In genomic region chr1:93078935-93079654, GRCh38 we compare ENCODE assay signal across 1 cellular context.
TF ChIP-seq lines count a peak whose summit lies in the region.

TSS of gene MTF2 (plus strand) at chr1:93079283. CDS start at chr1:93079527, 244 bp downstream.

TF ChIP-seq in K562, 482 proteins besides CTCF, POLR2A, EP300 and RAD21 (continued from another document and continues in another):
- no peak for TF ChIP-seq ZNF174 (CRISPR knock-in tag; IDR thresholded peaks at IDR 0.05)
- TF ChIP-seq TARDBP (IDR thresholded peaks at IDR 0.05), result peak; percentile 86; the same call in 1 of the 2 replicates
- no peak for TF ChIP-seq SAFB (IDR thresholded peaks at IDR 0.05; ENCODE audit: borderline replicate concordance, low read depth, low read length)
- TF ChIP-seq POLR2AphosphoS2 (IDR thresholded peaks at IDR 0.05; ENCODE audit: low read length), result peak; percentile 69; the same call in 1 of the 2 replicates
- no peak for TF ChIP-seq BRF1 (IDR thresholded peaks at IDR 0.05; ENCODE audit: borderline replicate concordance, extremely low read depth, insufficient read length)
- TF ChIP-seq NFRKB (IDR thresholded peaks at IDR 0.05; ENCODE audit: low read depth), result peak; percentile 95
- TF ChIP-seq EGR1 (conservative IDR thresholded peaks at IDR 0.05), result peak; percentile 31
- no peak for TF ChIP-seq ZBTB5 (IDR thresholded peaks at IDR 0.05)
- TF ChIP-seq NR4A1 (CRISPR knock-in tag; IDR thresholded peaks at IDR 0.05), result no peak
- TF ChIP-seq NR4A1 (tag; IDR thresholded peaks at IDR 0.05), result 0 out of 2 replicates have a peak, but pooled peaks have one; percentile 71
- TF ChIP-seq CCNT2 (IDR thresholded peaks at IDR 0.05; ENCODE audit: borderline replicate concordance, extremely low read depth, insufficient read length, low read depth, low read length), result peak; percentile 98
- TF ChIP-seq MAFG (tag; conservative IDR thresholded peaks at IDR 0.05), result no peak
- TF ChIP-seq, protein P1, sequence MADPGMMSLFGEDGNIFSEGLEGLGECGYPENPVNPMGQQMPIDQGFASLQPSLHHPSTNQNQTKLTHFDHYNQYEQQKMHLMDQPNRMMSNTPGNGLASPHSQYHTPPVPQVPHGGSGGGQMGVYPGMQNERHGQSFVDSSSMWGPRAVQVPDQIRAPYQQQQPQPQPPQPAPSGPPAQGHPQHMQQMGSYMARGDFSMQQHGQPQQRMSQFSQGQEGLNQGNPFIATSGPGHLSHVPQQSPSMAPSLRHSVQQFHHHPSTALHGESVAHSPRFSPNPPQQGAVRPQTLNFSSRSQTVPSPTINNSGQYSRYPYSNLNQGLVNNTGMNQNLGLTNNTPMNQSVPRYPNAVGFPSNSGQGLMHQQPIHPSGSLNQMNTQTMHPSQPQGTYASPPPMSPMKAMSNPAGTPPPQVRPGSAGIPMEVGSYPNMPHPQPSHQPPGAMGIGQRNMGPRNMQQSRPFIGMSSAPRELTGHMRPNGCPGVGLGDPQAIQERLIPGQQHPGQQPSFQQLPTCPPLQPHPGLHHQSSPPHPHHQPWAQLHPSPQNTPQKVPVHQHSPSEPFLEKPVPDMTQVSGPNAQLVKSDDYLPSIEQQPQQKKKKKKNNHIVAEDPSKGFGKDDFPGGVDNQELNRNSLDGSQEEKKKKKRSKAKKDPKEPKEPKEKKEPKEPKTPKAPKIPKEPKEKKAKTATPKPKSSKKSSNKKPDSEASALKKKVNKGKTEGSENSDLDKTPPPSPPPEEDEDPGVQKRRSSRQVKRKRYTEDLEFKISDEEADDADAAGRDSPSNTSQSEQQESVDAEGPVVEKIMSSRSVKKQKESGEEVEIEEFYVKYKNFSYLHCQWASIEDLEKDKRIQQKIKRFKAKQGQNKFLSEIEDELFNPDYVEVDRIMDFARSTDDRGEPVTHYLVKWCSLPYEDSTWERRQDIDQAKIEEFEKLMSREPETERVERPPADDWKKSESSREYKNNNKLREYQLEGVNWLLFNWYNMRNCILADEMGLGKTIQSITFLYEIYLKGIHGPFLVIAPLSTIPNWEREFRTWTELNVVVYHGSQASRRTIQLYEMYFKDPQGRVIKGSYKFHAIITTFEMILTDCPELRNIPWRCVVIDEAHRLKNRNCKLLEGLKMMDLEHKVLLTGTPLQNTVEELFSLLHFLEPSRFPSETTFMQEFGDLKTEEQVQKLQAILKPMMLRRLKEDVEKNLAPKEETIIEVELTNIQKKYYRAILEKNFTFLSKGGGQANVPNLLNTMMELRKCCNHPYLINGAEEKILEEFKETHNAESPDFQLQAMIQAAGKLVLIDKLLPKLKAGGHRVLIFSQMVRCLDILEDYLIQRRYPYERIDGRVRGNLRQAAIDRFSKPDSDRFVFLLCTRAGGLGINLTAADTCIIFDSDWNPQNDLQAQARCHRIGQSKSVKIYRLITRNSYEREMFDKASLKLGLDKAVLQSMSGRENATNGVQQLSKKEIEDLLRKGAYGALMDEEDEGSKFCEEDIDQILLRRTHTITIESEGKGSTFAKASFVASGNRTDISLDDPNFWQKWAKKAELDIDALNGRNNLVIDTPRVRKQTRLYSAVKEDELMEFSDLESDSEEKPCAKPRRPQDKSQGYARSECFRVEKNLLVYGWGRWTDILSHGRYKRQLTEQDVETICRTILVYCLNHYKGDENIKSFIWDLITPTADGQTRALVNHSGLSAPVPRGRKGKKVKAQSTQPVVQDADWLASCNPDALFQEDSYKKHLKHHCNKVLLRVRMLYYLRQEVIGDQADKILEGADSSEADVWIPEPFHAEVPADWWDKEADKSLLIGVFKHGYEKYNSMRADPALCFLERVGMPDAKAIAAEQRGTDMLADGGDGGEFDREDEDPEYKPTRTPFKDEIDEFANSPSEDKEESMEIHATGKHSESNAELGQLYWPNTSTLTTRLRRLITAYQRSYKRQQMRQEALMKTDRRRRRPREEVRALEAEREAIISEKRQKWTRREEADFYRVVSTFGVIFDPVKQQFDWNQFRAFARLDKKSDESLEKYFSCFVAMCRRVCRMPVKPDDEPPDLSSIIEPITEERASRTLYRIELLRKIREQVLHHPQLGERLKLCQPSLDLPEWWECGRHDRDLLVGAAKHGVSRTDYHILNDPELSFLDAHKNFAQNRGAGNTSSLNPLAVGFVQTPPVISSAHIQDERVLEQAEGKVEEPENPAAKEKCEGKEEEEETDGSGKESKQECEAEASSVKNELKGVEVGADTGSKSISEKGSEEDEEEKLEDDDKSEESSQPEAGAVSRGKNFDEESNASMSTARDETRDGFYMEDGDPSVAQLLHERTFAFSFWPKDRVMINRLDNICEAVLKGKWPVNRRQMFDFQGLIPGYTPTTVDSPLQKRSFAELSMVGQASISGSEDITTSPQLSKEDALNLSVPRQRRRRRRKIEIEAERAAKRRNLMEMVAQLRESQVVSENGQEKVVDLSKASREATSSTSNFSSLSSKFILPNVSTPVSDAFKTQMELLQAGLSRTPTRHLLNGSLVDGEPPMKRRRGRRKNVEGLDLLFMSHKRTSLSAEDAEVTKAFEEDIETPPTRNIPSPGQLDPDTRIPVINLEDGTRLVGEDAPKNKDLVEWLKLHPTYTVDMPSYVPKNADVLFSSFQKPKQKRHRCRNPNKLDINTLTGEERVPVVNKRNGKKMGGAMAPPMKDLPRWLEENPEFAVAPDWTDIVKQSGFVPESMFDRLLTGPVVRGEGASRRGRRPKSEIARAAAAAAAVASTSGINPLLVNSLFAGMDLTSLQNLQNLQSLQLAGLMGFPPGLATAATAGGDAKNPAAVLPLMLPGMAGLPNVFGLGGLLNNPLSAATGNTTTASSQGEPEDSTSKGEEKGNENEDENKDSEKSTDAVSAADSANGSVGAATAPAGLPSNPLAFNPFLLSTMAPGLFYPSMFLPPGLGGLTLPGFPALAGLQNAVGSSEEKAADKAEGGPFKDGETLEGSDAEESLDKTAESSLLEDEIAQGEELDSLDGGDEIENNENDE (IDR thresholded peaks at IDR 0.05; ENCODE audit: low read depth, low read length), result no peak
- peak; percentile 25 for TF ChIP-seq GTF2B (IDR thresholded peaks at IDR 0.05; ENCODE audit: extremely low read depth, insufficient read length)
- peak; percentile 56 for TF ChIP-seq GABPA (tag; conservative IDR thresholded peaks at IDR 0.05; ENCODE audit: low read depth)
- no peak for TF ChIP-seq SIX5 (IDR thresholded peaks at IDR 0.05; ENCODE audit: borderline replicate concordance in 1 of 2, insufficient read depth in 1 of 2, low read depth in 1 of 2, low read length in 2 of 2)
- TF ChIP-seq, protein P2, sequence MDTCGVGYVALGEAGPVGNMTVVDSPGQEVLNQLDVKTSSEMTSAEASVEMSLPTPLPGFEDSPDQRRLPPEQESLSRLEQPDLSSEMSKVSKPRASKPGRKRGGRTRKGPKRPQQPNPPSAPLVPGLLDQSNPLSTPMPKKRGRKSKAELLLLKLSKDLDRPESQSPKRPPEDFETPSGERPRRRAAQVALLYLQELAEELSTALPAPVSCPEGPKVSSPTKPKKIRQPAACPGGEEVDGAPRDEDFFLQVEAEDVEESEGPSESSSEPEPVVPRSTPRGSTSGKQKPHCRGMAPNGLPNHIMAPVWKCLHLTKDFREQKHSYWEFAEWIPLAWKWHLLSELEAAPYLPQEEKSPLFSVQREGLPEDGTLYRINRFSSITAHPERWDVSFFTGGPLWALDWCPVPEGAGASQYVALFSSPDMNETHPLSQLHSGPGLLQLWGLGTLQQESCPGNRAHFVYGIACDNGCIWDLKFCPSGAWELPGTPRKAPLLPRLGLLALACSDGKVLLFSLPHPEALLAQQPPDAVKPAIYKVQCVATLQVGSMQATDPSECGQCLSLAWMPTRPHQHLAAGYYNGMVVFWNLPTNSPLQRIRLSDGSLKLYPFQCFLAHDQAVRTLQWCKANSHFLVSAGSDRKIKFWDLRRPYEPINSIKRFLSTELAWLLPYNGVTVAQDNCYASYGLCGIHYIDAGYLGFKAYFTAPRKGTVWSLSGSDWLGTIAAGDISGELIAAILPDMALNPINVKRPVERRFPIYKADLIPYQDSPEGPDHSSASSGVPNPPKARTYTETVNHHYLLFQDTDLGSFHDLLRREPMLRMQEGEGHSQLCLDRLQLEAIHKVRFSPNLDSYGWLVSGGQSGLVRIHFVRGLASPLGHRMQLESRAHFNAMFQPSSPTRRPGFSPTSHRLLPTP (IDR thresholded peaks at IDR 0.05; ENCODE audit: borderline replicate concordance, extremely low read depth, insufficient read length), result no peak
- peak; percentile 61 for TF ChIP-seq ATF1 (CRISPR knock-in tag; IDR thresholded peaks at IDR 0.05)
- peak; percentile 92 for TF ChIP-seq ATF1 (tag; IDR thresholded peaks at IDR 0.05)
- no peak for TF ChIP-seq ZNF140 (CRISPR knock-in tag; IDR thresholded peaks at IDR 0.05)
- TF ChIP-seq, protein P3, sequence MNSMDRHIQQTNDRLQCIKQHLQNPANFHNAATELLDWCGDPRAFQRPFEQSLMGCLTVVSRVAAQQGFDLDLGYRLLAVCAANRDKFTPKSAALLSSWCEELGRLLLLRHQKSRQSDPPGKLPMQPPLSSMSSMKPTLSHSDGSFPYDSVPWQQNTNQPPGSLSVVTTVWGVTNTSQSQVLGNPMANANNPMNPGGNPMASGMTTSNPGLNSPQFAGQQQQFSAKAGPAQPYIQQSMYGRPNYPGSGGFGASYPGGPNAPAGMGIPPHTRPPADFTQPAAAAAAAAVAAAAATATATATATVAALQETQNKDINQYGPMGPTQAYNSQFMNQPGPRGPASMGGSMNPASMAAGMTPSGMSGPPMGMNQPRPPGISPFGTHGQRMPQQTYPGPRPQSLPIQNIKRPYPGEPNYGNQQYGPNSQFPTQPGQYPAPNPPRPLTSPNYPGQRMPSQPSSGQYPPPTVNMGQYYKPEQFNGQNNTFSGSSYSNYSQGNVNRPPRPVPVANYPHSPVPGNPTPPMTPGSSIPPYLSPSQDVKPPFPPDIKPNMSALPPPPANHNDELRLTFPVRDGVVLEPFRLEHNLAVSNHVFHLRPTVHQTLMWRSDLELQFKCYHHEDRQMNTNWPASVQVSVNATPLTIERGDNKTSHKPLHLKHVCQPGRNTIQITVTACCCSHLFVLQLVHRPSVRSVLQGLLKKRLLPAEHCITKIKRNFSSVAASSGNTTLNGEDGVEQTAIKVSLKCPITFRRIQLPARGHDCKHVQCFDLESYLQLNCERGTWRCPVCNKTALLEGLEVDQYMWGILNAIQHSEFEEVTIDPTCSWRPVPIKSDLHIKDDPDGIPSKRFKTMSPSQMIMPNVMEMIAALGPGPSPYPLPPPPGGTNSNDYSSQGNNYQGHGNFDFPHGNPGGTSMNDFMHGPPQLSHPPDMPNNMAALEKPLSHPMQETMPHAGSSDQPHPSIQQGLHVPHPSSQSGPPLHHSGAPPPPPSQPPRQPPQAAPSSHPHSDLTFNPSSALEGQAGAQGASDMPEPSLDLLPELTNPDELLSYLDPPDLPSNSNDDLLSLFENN (IDR thresholded peaks at IDR 0.05; ENCODE audit: low read depth in 2 of 2, low read length in 2 of 2), result peak in 1 of 2 experiments; percentile 30; a peak in 1 of 4 replicates
- peak; percentile 86 for TF ChIP-seq PHF20 (IDR thresholded peaks at IDR 0.05; ENCODE audit: partially characterized antibody)
- TF ChIP-seq GATA2 (CRISPR knock-in tag; IDR thresholded peaks at IDR 0.05), result no peak; the same call in 1 of the 2 replicates
- TF ChIP-seq ZNF212 (CRISPR knock-in tag; IDR thresholded peaks at IDR 0.05), result no peak
- no peak for TF ChIP-seq STAG1 (CRISPR knock-in tag; IDR thresholded peaks at IDR 0.05; ENCODE audit: borderline replicate concordance)
- TF ChIP-seq ZNF384 (IDR thresholded peaks at IDR 0.05; ENCODE audit: low read depth, low read length), result peak; percentile 61
- TF ChIP-seq, protein P4, sequence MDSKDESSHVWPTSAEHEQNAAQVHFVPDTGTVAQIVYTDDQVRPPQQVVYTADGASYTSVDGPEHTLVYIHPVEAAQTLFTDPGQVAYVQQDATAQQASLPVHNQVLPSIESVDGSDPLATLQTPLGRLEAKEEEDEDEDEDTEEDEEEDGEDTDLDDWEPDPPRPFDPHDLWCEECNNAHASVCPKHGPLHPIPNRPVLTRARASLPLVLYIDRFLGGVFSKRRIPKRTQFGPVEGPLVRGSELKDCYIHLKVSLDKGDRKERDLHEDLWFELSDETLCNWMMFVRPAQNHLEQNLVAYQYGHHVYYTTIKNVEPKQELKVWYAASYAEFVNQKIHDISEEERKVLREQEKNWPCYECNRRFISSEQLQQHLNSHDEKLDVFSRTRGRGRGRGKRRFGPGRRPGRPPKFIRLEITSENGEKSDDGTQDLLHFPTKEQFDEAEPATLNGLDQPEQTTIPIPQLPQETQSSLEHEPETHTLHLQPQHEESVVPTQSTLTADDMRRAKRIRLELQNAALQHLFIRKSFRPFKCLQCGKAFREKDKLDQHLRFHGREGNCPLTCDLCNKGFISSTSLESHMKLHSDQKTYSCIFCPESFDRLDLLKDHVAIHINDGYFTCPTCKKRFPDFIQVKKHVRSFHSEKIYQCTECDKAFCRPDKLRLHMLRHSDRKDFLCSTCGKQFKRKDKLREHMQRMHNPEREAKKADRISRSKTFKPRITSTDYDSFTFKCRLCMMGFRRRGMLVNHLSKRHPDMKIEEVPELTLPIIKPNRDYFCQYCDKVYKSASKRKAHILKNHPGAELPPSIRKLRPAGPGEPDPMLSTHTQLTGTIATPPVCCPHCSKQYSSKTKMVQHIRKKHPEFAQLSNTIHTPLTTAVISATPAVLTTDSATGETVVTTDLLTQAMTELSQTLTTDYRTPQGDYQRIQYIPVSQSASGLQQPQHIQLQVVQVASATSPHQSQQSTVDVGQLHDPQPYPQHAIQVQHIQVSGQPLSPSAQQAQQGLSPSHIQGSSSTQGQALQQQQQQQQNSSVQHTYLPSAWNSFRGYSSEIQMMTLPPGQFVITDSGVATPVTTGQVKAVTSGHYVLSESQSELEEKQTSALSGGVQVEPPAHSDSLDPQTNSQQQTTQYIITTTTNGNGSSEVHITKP (IDR thresholded peaks at IDR 0.05; ENCODE audit: partially characterized antibody), result peak; percentile 45
- TF ChIP-seq HDAC8 (tag; IDR thresholded peaks at IDR 0.05), result no peak
- TF ChIP-seq MTF1 (CRISPR knock-in tag; IDR thresholded peaks at IDR 0.05; ENCODE audit: borderline replicate concordance), result no peak
